ENCODE assay signal across 25 cellular contexts in the genomic region with DNA sequence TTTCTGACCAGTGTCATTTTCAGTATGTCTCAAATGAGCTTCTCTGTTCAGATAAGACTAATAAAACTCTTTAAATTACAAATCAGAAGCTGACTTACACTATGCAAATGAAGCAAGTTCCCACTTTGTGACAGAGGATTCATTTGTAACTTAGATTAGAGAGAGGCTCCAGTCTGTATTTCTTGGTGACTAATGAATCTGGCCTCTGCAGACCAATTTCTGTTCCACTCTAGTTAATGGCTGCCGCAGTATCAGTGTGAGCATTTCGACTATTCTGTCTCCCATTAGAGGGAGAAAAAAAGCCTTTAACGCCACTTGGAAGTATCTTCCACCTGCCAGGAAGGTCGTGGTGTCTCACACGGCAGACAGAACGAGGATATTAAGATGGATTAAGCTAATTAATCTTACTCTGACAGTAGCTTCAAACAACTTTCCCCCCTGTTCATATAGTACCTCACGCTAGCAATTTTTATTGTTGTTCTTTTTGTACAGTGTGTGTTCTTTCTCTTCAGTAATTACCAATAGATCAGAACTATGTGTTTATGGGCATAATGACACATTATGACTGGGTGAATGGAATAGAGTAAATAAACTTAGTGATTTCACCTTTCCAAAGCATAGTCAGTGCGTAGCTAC.
DNase-seq lines count a peak whose midpoint lies in the region; ATAC-seq, FAIRE-seq and TF ChIP-seq lines count a peak whose summit lies in the region.
"Had no signal": no experiment of that assay in that cellular context is flagged by ENCODE, and none has a peak within 500 bp of the region (broad histone marks: within the 10 kb centered on the region; RNA-seq: fewer than 3 reads in every experiment).

No MANE protein-coding gene starts in this region.

- H4K20me1 ChIP-seq in H1 (replicated peaks in 1 of 2; ENCODE audit: control insufficient read depth in 1 of 2, insufficient read depth in 2 of 2, low read length in 2 of 2) = peaks cover 0 to 4% of the 10 kb centered on the region in 2 experiments

- H2AK5ac ChIP-seq in H1 (ENCODE audit: low read depth, low read length) = no peak overlapping the region

- no peak overlapping the region for H3K18ac ChIP-seq in H1 (ENCODE audit: extremely low read depth, low read length)

- H3K27ac Mint-ChIP-seq in activated CD8-positive, alpha-beta T cell treated with anti-CD3 and anti-CD28 coated beads for 36 hours = no peak overlapping the region
- H3K27ac Mint-ChIP-seq: stimulated activated effector memory CD8-positive, alpha-beta T cell treated with anti-CD3 and anti-CD28 coated beads, Interleukin-12 subunit alpha, Interleukin-12 subunit beta, amount 100 ng/mL, for 72 hours had no signal

- DNase-seq in D721Med (ENCODE audit: insufficient read length, low spot score) (no peak), NCI-H146 treated with DMSO at 0.1 percent for 48 hours (lab: John Stamatoyannopoulos, UW; ENCODE audit: unreplicated experiment) (peak; percentile 61), NCI-H69 (lab: John Stamatoyannopoulos, UW) (peak; percentile 69), H1 (ENCODE audit: low read depth in 1 of 2, low spot score in 2 of 2) (no peak), H54 (ENCODE audit: insufficient read length, low spot score) (no peak)
- no peak for DNase-seq in activated CD8-positive, alpha-beta T cell treated with anti-CD3 and anti-CD28 coated beads for 36 hours
- no peak for DNase-seq in activated CD4-positive, CD25-positive, alpha-beta regulatory T cell (lab: John Stamatoyannopoulos, UW)
- DNase-seq: activated gamma-delta T cell; activated T-cell treated with anti-CD3 and anti-CD28 coated beads, Interleukin-2, amount 50 U/mL, for 1 hour; DND-41; effector CD8-positive, alpha-beta T cell; foreskin melanocyte; NCI-H1048; NCI-H226; occipital lobe; stimulated activated CD4-positive, alpha-beta T cell treated with anti-CD3 and anti-CD28 coated beads, Interleukin-2, amount 100 ng/mL, for 48 hours; T-helper 1 cell had no signal

- H2BK20ac ChIP-seq in H1 (ENCODE audit: low read length) = no peak overlapping the region

- no peak overlapping the region for H3K27ac ChIP-seq in H1 (ENCODE audit: low read depth, low read length)
- H3K27ac ChIP-seq: hepatocyte, SJSA1 had no signal

- no peaks in the 10 kb centered on the region for H3K79me1 ChIP-seq in H1 (ENCODE audit: low read depth, low read length)

- H2BK12ac ChIP-seq in H1 (ENCODE audit: low read depth, low read length) = no peak overlapping the region

- H4K91ac ChIP-seq in H1 (replicated peaks; ENCODE audit: insufficient read length, low read length) = no peak overlapping the region

- no peak overlapping the region for H3K4me3 ChIP-seq in H1 (ENCODE audit: extremely low read depth in 1 of 4, insufficient read depth in 2 of 4, low read depth in 3 of 4, low read length in 4 of 4)
- H3K4me3 ChIP-seq: hepatocyte, SJSA1 had no signal

- H3K9me3 ChIP-seq in H1 (ENCODE audit: insufficient read depth in 2 of 2, low read depth in 1 of 2, low read length in 1 of 2) = peaks cover 2 to 3% of the 10 kb centered on the region in 2 experiments; a peak in 2 of 4 replicates
- H3K9me3 ChIP-seq: SJSA1 had no signal

- no peaks in the 10 kb centered on the region for H3K36me3 Mint-ChIP-seq in activated CD8-positive, alpha-beta T cell treated with anti-CD3 and anti-CD28 coated beads for 36 hours (ENCODE audit: low read depth)
- H3K36me3 Mint-ChIP-seq: stimulated activated effector memory CD8-positive, alpha-beta T cell treated with anti-CD3 and anti-CD28 coated beads, Interleukin-12 subunit alpha, Interleukin-12 subunit beta, amount 100 ng/mL, for 72 hours had no signal

- no peak for ATAC-seq in activated CD8-positive, alpha-beta T cell treated with anti-CD3 and anti-CD28 coated beads for 36 hours
- ATAC-seq in GM21360 (IDR thresholded peaks at IDR 0.05; ENCODE audit: unreplicated experiment) = no peak
- ATAC-seq: esophagus mucosa; HCT116; stimulated activated effector memory CD8-positive, alpha-beta T cell treated with anti-CD3 and anti-CD28 coated beads, Interleukin-12 subunit alpha, Interleukin-12 subunit beta, amount 100 ng/mL, for 72 hours had no signal

- POLR2A ChIA-PET in H1 (lab: Charles Lee; ENCODE audit: partially characterized antibody) = no interaction called here
- POLR2A ChIA-PET in activated CD8-positive, alpha-beta T cell treated with anti-CD3 and anti-CD28 coated beads for 36 hours (lab: Charles Lee) = no interaction called here

- H3K14ac ChIP-seq in H1 (ENCODE audit: insufficient read length) = no peak overlapping the region

- WGBS in H1 (ENCODE audit: extremely low coverage in 1 of 2, insufficient coverage in 1 of 2, insufficient read length in 1 of 2, insufficient replicate concordance in 2 of 2, low coverage in 1 of 2, low lambda C conversion rate in 2 of 2, missing lambda C conversion rate in 1 of 2), 2 experiments = 93% methylated on average over 8 of the region's 8 CpGs; no CpG with 5 or more reads in 1 of the 2 experiments

- no peak for TF ChIP-seq RAD21 in H1 (IDR thresholded peaks at IDR 0.05 in 1 of 2, conservative IDR thresholded peaks at IDR 0.05 in 1 of 2; ENCODE audit: low read depth in 2 of 2, low read length in 2 of 2)

- peaks cover 8 to 88% (median 39%) of the 10 kb centered on the region in 4 experiments; a peak in 7 of 8 replicates for H3K36me3 ChIP-seq in H1 (ENCODE audit: control insufficient read depth in 2 of 4, insufficient read depth in 4 of 4, low read length in 3 of 4)
- H3K36me3 ChIP-seq: SJSA1 had no signal

- H3K4ac ChIP-seq in H1 (replicated peaks; ENCODE audit: insufficient read length, low read depth, low read length) = no peak overlapping the region

- no peaks in the 10 kb centered on the region for H3K27me3 Mint-ChIP-seq in activated CD8-positive, alpha-beta T cell treated with anti-CD3 and anti-CD28 coated beads for 36 hours
- H3K27me3 Mint-ChIP-seq: brain had no signal

- no peak overlapping the region for H3K56ac ChIP-seq in H1 (replicated peaks; ENCODE audit: insufficient read length, low read depth, low read length)

- no peak overlapping the region for H4K8ac ChIP-seq in H1 (ENCODE audit: extremely low read depth, insufficient read depth, low read length)

- CTCF ChIA-PET in H1 (lab: Charles Lee; ENCODE audit: partially characterized antibody) = no interaction called here
- CTCF ChIA-PET in activated CD8-positive, alpha-beta T cell treated with anti-CD3 and anti-CD28 coated beads for 36 hours (lab: Charles Lee) = no interaction called here

- FAIRE-seq in D721Med (lab: Jason Lieb, UNC) = peak; percentile 78
- FAIRE-seq in H1 (lab: Jason Lieb, UNC) = no peak
- FAIRE-seq in H54 (lab: Jason Lieb, UNC) = no peak
- FAIRE-seq: urothelium cell line had no signal

- H3K79me2 ChIP-seq in H1 (ENCODE audit: control insufficient read depth in 1 of 2, insufficient read depth in 2 of 2, low read length in 2 of 2) = peaks cover 0 to 20% of the 10 kb centered on the region in 2 experiments; a peak in 2 of 4 replicates

- H3K23me2 ChIP-seq in H1 (ENCODE audit: low read depth, low read length) = no peaks in the 10 kb centered on the region

- H3K4me1 Mint-ChIP-seq in activated CD8-positive, alpha-beta T cell treated with anti-CD3 and anti-CD28 coated beads for 36 hours (ENCODE audit: low read depth) = no peaks in the 10 kb centered on the region
- H3K4me1 Mint-ChIP-seq: stimulated activated effector memory CD8-positive, alpha-beta T cell treated with anti-CD3 and anti-CD28 coated beads, Interleukin-12 subunit alpha, Interleukin-12 subunit beta, amount 100 ng/mL, for 72 hours had no signal

- H3K9me3 Mint-ChIP-seq in activated CD8-positive, alpha-beta T cell treated with anti-CD3 and anti-CD28 coated beads for 36 hours = no peaks in the 10 kb centered on the region

- no peak overlapping the region for H2BK120ac ChIP-seq in H1 (replicated peaks; ENCODE audit: low read depth, low read length)

- H3K9ac ChIP-seq in H1 (replicated peaks in 1 of 4; ENCODE audit: extremely low read depth in 1 of 4, low read depth in 3 of 4, low read length in 3 of 4) = no peak overlapping the region

- H3K4me2 ChIP-seq in H1 (ENCODE audit: insufficient read depth in 1 of 2, low read depth in 2 of 2, low read length in 2 of 2) = no peak overlapping the region
- H3K4me2 ChIP-seq: hepatocyte had no signal

- TF ChIP-seq EP300 in H1 (IDR thresholded peaks at IDR 0.05; ENCODE audit: borderline replicate concordance in 1 of 2, low read depth in 2 of 2, low read length in 2 of 2) = no peak

- H3K27me3 ChIP-seq in H1 (replicated peaks in 1 of 4; ENCODE audit: control insufficient read depth in 3 of 4, extremely low read depth in 1 of 4, insufficient read depth in 3 of 4, low read length in 3 of 4) = no peaks in the 10 kb centered on the region; a peak in 1 of 7 replicates
- H3K27me3 ChIP-seq: hepatocyte, SJSA1 had no signal

- H3K4me3 Mint-ChIP-seq in activated CD8-positive, alpha-beta T cell treated with anti-CD3 and anti-CD28 coated beads for 36 hours = no peak overlapping the region
- H3K4me3 Mint-ChIP-seq: stimulated activated effector memory CD8-positive, alpha-beta T cell treated with anti-CD3 and anti-CD28 coated beads, Interleukin-12 subunit alpha, Interleukin-12 subunit beta, amount 100 ng/mL, for 72 hours had no signal

- no peak overlapping the region for H2BK5ac ChIP-seq in H1 (ENCODE audit: low read depth, low read length)

- no peak overlapping the region for H2AFZ ChIP-seq in H1 (ENCODE audit: low read length)
- H2AFZ ChIP-seq: hepatocyte had no signal

- TF ChIP-seq CTCF in D721Med (IDR thresholded peaks at IDR 0.05; ENCODE audit: insufficient read depth, missing control alignments) (no peak), H1 (IDR thresholded peaks at IDR 0.05; ENCODE audit: control extremely low read depth in 1 of 3, insufficient read depth in 1 of 3, low read depth in 1 of 3, low read length in 3 of 3) (no peak)
- no peak for TF ChIP-seq CTCF in activated CD8-positive, alpha-beta T cell treated with anti-CD3 and anti-CD28 coated beads for 36 hours (IDR thresholded peaks at IDR 0.05)

- H2BK15ac ChIP-seq in H1 (ENCODE audit: low read length) = no peak overlapping the region

- intact Hi-C loops in activated CD8-positive, alpha-beta T cell treated with anti-CD3 and anti-CD28 coated beads for 36 hours (cut with micrococcal nuclease) = no loop called here

- no peaks in the 10 kb centered on the region for H3K4me1 ChIP-seq in H1 (replicated peaks in 1 of 4; ENCODE audit: control insufficient read depth in 3 of 4, insufficient read depth in 4 of 4, low read length in 3 of 4)
- H3K4me1 ChIP-seq: SJSA1 had no signal

- TF ChIP-seq POLR2A in H1 (IDR thresholded peaks at IDR 0.05; ENCODE audit: control extremely low read depth in 1 of 2, low read depth in 2 of 2, low read length in 2 of 2) (no peak), H54 (IDR thresholded peaks at IDR 0.05; ENCODE audit: low read depth, low read length) (no peak)

- H3K23ac ChIP-seq in H1 (ENCODE audit: insufficient read length) = no peak overlapping the region

- H4K5ac ChIP-seq in H1 (ENCODE audit: insufficient read length, low read depth, low read length) = no peak overlapping the region

TF ChIP-seq in H1, 55 proteins besides CTCF, POLR2A, EP300 and RAD21:
- 0 out of 2 replicates have a peak, but pooled peaks have one; percentile 19 for TF ChIP-seq YY1 (IDR thresholded peaks at IDR 0.05; ENCODE audit: low read depth, low read length)
- TF ChIP-seq KDM4A (IDR thresholded peaks at IDR 0.05; ENCODE audit: low read depth, low read length, severe bottlenecking) = no peak
- no peak for TF ChIP-seq RBBP5 (IDR thresholded peaks at IDR 0.05; ENCODE audit: borderline replicate concordance, low read depth, low read length)
- no peak for TF ChIP-seq POLR2AphosphoS5 (IDR thresholded peaks at IDR 0.05; ENCODE audit: low read depth, low read length)

Comparison
In these comparisons a context has a peak if more than half of its experiments do, and no peak if none do; other contexts are left out.
1. DNase-seq: peak in NCI-H146 treated with DMSO at 0.1 percent for 48 hours (single experiment) and NCI-H69 (single experiment); none in D721Med (single experiment), H1 (0 of 2), activated CD8-positive, alpha-beta T cell treated with anti-CD3 and anti-CD28 coated beads for 36 hours (single experiment), H54 (single experiment) and activated CD4-positive, CD25-positive, alpha-beta regulatory T cell (0 of 4).